ENCODE assay signal across 15 cellular contexts in the genomic region with DNA sequence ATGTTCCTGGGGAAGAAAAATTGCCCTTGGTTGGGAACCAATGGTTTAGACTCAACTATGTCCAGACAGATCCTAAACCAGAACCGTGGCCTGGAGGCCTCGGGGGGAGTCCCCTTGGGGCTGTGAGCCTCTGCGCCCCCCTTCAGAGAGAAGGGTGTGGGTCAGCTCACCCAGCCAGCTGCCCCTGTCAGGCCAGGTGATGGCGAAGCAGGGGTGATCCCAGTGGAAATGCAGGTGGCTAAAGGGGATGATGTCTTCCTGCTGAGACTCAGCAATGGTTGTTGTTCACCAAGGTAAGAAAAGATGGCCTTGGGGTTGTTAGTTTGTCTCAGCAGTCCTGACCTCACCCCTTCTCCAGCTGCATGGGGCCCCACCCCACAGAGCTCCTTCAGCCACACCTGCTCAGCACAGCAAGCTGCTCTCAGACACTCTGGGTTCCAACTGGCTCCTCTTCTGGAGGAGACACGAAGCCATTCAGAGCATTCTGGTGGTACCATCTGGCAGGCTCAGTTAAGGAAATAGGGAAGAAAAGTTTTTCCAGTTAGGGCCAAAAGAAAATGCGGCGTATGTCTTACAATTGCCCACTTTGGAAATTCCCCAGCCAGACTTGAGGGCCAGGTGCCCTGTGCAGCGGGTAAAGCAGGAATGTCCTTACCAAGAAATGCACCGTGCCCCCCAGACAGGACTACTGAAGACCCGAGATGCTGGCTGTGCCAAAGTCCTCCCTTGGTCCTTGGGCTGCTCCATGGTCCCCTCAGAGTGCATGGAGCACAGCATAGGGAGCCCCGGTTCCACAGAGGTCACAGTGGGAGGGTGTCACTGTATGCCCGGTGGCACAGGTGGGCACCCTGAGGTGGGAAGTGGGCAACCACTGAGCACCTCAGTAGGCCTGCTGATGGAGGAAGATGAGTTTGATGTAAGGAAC.
"Had no signal": no experiment of that assay in that cellular context is flagged by ENCODE, and none has a peak within 500 bp of the region (broad histone marks: within the 10 kb centered on the region; RNA-seq: fewer than 3 reads in every experiment).

No MANE protein-coding gene starts in this region.

- H3K4me1 Mint-ChIP-seq: activated CD4-positive, alpha-beta T cell treated with anti-CD3 and anti-CD28 coated beads, Interleukin-2, amount 10 ng/mL, durations not matched to agents 24 days and 14 days; mesothelial cell of epicardium; neural crest cell; stimulated activated effector memory CD8-positive, alpha-beta T cell treated with anti-CD3 and anti-CD28 coated beads, Interleukin-12 subunit alpha, Interleukin-12 subunit beta, amount 100 ng/mL, for 72 hours had no signal

- DNase-seq: activated CD4-positive, alpha-beta T cell treated with anti-CD3 and anti-CD28 coated beads, Interleukin-2, amount 10 ng/mL, durations not matched to agents 24 days and 14 days; activated CD4-positive, CD25-positive, alpha-beta regulatory T cell; activated CD8-positive, alpha-beta T cell treated with anti-CD3 and anti-CD28 coated beads, Interleukin-2, amount 10 ng/mL, durations not matched to agents 7 days and 5 days; activated naive CD4-positive, alpha-beta T cell; activated T-cell treated with anti-CD3 and anti-CD28 coated beads for 4 hours; cerebellar nuclear complex; dermis blood vessel endothelial cell; gastrocnemius medialis; heart left ventricle; left cardiac atrium; stimulated activated CD4-positive, alpha-beta T cell treated with anti-CD3 and anti-CD28 coated beads, Interleukin-1b, Interleukin-23, amount 100 ng/mL, for 48 hours had no signal

- H3K27ac Mint-ChIP-seq: activated CD4-positive, alpha-beta T cell treated with anti-CD3 and anti-CD28 coated beads, Interleukin-2, amount 10 ng/mL, durations not matched to agents 24 days and 14 days; activated CD8-positive, alpha-beta T cell treated with anti-CD3 and anti-CD28 coated beads, Interleukin-2, amount 10 ng/mL, durations not matched to agents 7 days and 5 days; mesothelial cell of epicardium; stimulated activated effector memory CD8-positive, alpha-beta T cell treated with anti-CD3 and anti-CD28 coated beads, Interleukin-12 subunit alpha, Interleukin-12 subunit beta, amount 100 ng/mL, for 72 hours; T-helper 2 cell treated with Interferon-gamma antibody and Interleukin-4, amounts not matched to agents 5 μg/mL and 100 μg/mL, for 36 hours had no signal

- H3K9me3 Mint-ChIP-seq: mesothelial cell of epicardium; stimulated activated effector memory CD8-positive, alpha-beta T cell treated with anti-CD3 and anti-CD28 coated beads, Interleukin-12 subunit alpha, Interleukin-12 subunit beta, amount 100 ng/mL, for 72 hours; T-helper 2 cell treated with Interferon-gamma antibody and Interleukin-4, amounts not matched to agents 5 μg/mL and 100 μg/mL, for 36 hours had no signal

- H3K4me3 Mint-ChIP-seq: activated CD4-positive, alpha-beta T cell treated with anti-CD3 and anti-CD28 coated beads, Interleukin-2, amount 10 ng/mL, durations not matched to agents 24 days and 14 days; activated CD8-positive, alpha-beta T cell treated with anti-CD3 and anti-CD28 coated beads, Interleukin-2, amount 10 ng/mL, durations not matched to agents 7 days and 5 days; mesothelial cell of epicardium; neural crest cell; stimulated activated effector memory CD8-positive, alpha-beta T cell treated with anti-CD3 and anti-CD28 coated beads, Interleukin-12 subunit alpha, Interleukin-12 subunit beta, amount 100 ng/mL, for 72 hours; T-helper 2 cell treated with Interferon-gamma antibody and Interleukin-4, amounts not matched to agents 5 μg/mL and 100 μg/mL, for 36 hours had no signal

- H3K36me3 Mint-ChIP-seq: mesothelial cell of epicardium; stimulated activated effector memory CD8-positive, alpha-beta T cell treated with anti-CD3 and anti-CD28 coated beads, Interleukin-12 subunit alpha, Interleukin-12 subunit beta, amount 100 ng/mL, for 72 hours had no signal

- ATAC-seq: activated CD8-positive, alpha-beta T cell treated with anti-CD3 and anti-CD28 coated beads, Interleukin-2, amount 10 ng/mL, durations not matched to agents 7 days and 5 days; gastrocnemius medialis; heart left ventricle; left cardiac atrium; stimulated activated effector memory CD8-positive, alpha-beta T cell treated with anti-CD3 and anti-CD28 coated beads, Interleukin-12 subunit alpha, Interleukin-12 subunit beta, amount 100 ng/mL, for 72 hours had no signal
